Comparison of ENCODE assay signal across 32 cellular contexts in the genomic region with DNA sequence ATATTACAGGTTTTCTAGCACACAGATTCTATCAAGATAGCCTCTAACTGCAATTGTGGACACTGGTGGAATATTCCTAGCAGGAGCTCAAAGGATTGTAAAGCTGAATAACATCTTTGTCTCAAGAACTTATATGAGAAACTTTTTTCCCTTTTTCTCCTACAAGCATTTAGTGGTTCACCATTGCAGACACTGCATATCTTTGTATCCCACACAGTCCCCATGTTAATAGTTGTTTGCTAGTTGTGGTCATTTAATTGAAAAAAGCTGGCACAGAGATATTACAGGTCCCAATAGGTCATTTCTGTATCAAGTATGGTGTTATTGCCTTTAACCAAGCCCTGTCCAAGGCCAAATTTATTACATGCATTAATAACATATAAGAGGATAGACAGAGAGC.
"Had no signal": no experiment of that assay in that cellular context is flagged by ENCODE, and none has a peak within 500 bp of the region (broad histone marks: within the 10 kb centered on the region; RNA-seq: fewer than 3 reads in every experiment).

No MANE protein-coding gene starts in this region.

- H3K4me3 ChIP-seq: ascending aorta, cardiac muscle cell, K562, Peyer's patch had no signal

- H3K4me1 ChIP-seq: ascending aorta had no signal

- H3K27me3 ChIP-seq: ascending aorta, cardiac muscle cell, Peyer's patch had no signal

- H3K9me3 ChIP-seq: ascending aorta, Peyer's patch, SK-N-SH had no signal

- H3K36me3 ChIP-seq: ascending aorta, cardiac muscle cell, Peyer's patch had no signal

- DNase-seq: activated B cell treated with CpG ODN at 0.5 μM for 24 hours; activated CD4-positive, alpha-beta memory T cell treated with anti-CD3 and anti-CD28 coated beads, Interleukin-2, amount 10 ng/mL, durations not matched to agents 7 days and 5 days; activated CD4-positive, alpha-beta T cell treated with anti-CD3 and anti-CD28 coated beads for 4 hours; activated CD4-positive, alpha-beta T cell treated with anti-CD3 and anti-CD28 coated beads, Interleukin-2, amount 50 U/mL, for 1 hour; activated CD4-positive, CD25-positive, alpha-beta regulatory T cell treated with anti-CD3 and anti-CD28 coated beads, Interleukin-2, amount 50 U/mL, for 72 hours; activated gamma-delta T cell; activated naive CD4-positive, alpha-beta T cell treated with Interleukin-2 at 50 U/mL for 16 hours; activated naive CD8-positive, alpha-beta T cell treated with anti-CD3 and anti-CD28 coated beads, Interleukin-2, amount 10 ng/mL, durations not matched to agents 7 days and 5 days; activated T-cell treated with anti-CD3 and anti-CD28 coated beads, Interleukin-2, amount 50 U/mL, for 1 hour; activated T-cell treated with anti-CD3 and anti-CD28 coated beads, Interleukin-2, amount 50 U/mL, for 72 hours; amygdala; NCI-H1092 treated with DMSO at 0.1 percent for 48 hours; NCI-H1417; NCI-H146; NCI-H187; NCI-H2029 treated with DMSO at 0.1 percent for 48 hours; NCI-H2107; NCI-H510A; NCI-H526; NCI-H748 treated with DMSO at 0.1 percent for 48 hours; NK-92 treated with Interleukin-12 subunit alpha and Interleukin-12 subunit beta, amount 100 ng/mL, for 24 hours; PC-3; Peyer's patch; Right ventricle myocardium superior; SK-N-SH; T-cell; T-helper 17 cell; T-helper 9 cell had no signal

- H3K27ac ChIP-seq: ascending aorta, cardiac muscle cell, Peyer's patch, VCaP had no signal

- H3K4me2 ChIP-seq: SK-N-SH had no signal

- H3K9ac ChIP-seq: SK-N-SH had no signal
